ENCODE assay signal across 2 cellular contexts in genomic region chr10:33325929-33326328, GRCh38.
A peak's percentile ranks its signal among the peaks of the same experiment; 100 is the strongest.
TF ChIP-seq lines count a peak whose summit lies in the region.

No MANE protein-coding gene starts in this region.

TF ChIP-seq in HEK293T, 16 proteins besides CTCF, POLR2A, EP300 and RAD21:
- TF ChIP-seq PKNOX1 (IDR thresholded peaks at IDR 0.05) (peak; percentile 91), FOXA1 (IDR thresholded peaks at IDR 0.05) (0 out of 2 replicates have a peak, but pooled peaks have one; percentile 34), BHLHE40 (IDR thresholded peaks at IDR 0.05; ENCODE audit: borderline replicate concordance) (no peak), CTBP1 (IDR thresholded peaks at IDR 0.05; ENCODE audit: borderline replicate concordance) (peak; percentile 92), LEF1 (IDR thresholded peaks at IDR 0.05; ENCODE audit: borderline replicate concordance) (peak; percentile 70; the same call in 1 of the 2 replicates), FOXM1 (IDR thresholded peaks at IDR 0.05; ENCODE audit: borderline replicate concordance) (peak; percentile 36; the same call in 1 of the 2 replicates), FOXK2 (IDR thresholded peaks at IDR 0.05) (no peak; the same call in 1 of the 2 replicates), ELF4 (IDR thresholded peaks at IDR 0.05) (no peak), ARNT (IDR thresholded peaks at IDR 0.05) (peak; percentile 72), TARDBP (IDR thresholded peaks at IDR 0.05) (no peak)

TF ChIP-seq in SK-N-SH, 30 proteins besides CTCF, POLR2A, EP300 and RAD21 (continued from another document):
- 0 out of 2 replicates have a peak, but pooled peaks have one; percentile 63 for TF ChIP-seq SIN3A (IDR thresholded peaks at IDR 0.05; ENCODE audit: borderline replicate concordance, low read depth, low read length)
- TF ChIP-seq NFIC (IDR thresholded peaks at IDR 0.05; ENCODE audit: borderline replicate concordance): peak; percentile 35; the same call in 1 of the 2 replicates
- TF ChIP-seq ZBTB33 (IDR thresholded peaks at IDR 0.05; ENCODE audit: borderline replicate concordance, low read depth): 0 out of 2 replicates have a peak, but pooled peaks have one; percentile 29
- TF ChIP-seq REST (IDR thresholded peaks at IDR 0.05; ENCODE audit: low read depth, low read length): no peak
- no peak for TF ChIP-seq FOXM1 (IDR thresholded peaks at IDR 0.05; ENCODE audit: low read depth)
- no peak for TF ChIP-seq IRF3 (IDR thresholded peaks at IDR 0.05; ENCODE audit: low read depth, low read length)
- no peak for TF ChIP-seq MXI1 (IDR thresholded peaks at IDR 0.05; ENCODE audit: low read depth, low read length)
- TF ChIP-seq JUND (IDR thresholded peaks at IDR 0.05): peak; percentile 48; the same call in 1 of the 2 replicates
- no peak for TF ChIP-seq SMC3 (IDR thresholded peaks at IDR 0.05; ENCODE audit: low read depth, low read length)
- peak; percentile 63; the same call in 1 of the 2 replicates for TF ChIP-seq POLR2AphosphoS5 (IDR thresholded peaks at IDR 0.05; ENCODE audit: low read depth, low read length)
- peak; percentile 96 for TF ChIP-seq TCF12 (IDR thresholded peaks at IDR 0.05)
